Comparison of ENCODE assay signal across 29 cellular contexts in the genomic region with DNA sequence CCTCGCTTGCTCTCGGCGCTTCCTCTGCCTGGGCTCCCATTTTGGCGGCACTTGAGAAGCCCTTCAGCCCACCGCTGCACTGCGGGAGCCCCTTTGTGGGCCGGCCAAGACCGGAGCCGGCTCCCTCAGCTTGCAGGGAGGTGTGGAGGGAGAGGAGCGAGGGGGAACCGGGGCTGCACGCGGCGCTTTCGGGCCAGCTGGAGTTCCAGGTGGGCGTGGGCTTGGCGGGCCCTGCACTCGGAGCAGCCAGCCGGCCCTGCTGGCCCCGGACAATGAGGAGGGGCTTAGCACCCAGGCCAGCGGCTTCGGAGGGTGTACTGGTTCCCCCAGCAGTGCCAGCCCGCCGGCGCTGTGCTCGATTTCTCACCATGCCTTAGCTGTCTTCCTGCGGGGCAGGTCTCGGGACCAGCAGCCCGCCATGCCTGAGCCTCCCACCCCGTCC. TPM values are rescaled to one million over a fixed set of nuclear protein-coding genes. Genes with fewer than 3 reads are reported as not detected.
DNase-seq lines count a peak whose midpoint lies in the region; ATAC-seq lines count a peak whose summit lies in the region.
"Had no signal": no experiment of that assay in that cellular context is flagged by ENCODE, and none has a peak within 500 bp of the region (broad histone marks: within the 10 kb centered on the region; RNA-seq: fewer than 3 reads in every experiment).

No MANE protein-coding gene starts in this region.

- peak overlapping the region; percentile 88 for H3K4me2 ChIP-seq in trophoblast cell (ENCODE audit: low read length)
- H3K4me2 ChIP-seq: KMS-11 had no signal

- no peak overlapping the region for H2BK12ac ChIP-seq in trophoblast cell (ENCODE audit: low read length)

- no peak overlapping the region for H3K27ac ChIP-seq in iPS-18a (ENCODE audit: low read length)
- H3K27ac ChIP-seq in trophoblast cell (ENCODE audit: low read depth, low read length) = no peak overlapping the region
- H3K27ac ChIP-seq: 22Rv1, breast epithelium, gastroesophageal sphincter, KMS-11, left lung, sigmoid colon, tibial nerve had no signal

- H3K4me3 ChIP-seq in iPS-18a (ENCODE audit: low read length) (peak overlapping the region; percentile 41), trophoblast cell (ENCODE audit: low read depth, low read length) (peak overlapping the region; percentile 68)
- H3K4me3 ChIP-seq: breast epithelium, gastroesophageal sphincter, left lung, sigmoid colon, tibial nerve had no signal

- no peaks in the 10 kb centered on the region for H3K79me2 ChIP-seq in trophoblast cell (ENCODE audit: control insufficient read depth, insufficient read depth, low read length, poor library complexity)

- no peak overlapping the region for H3K23ac ChIP-seq in trophoblast cell (ENCODE audit: low read length)

- peaks cover 2% of the 10 kb centered on the region for H3K36me3 Mint-ChIP-seq in activated T-cell treated with anti-CD3 and anti-CD28 coated beads, Interleukin-2, amount 50 U/mL, for 4 hours (ENCODE audit: insufficient read depth)
- H3K36me3 Mint-ChIP-seq: activated CD8-positive, alpha-beta memory T cell treated with anti-CD3 and anti-CD28 coated beads, Interleukin-2, amount 10 ng/mL, durations not matched to agents 7 days and 5 days; CD8-positive, alpha-beta memory T cell; natural killer cell treated with Interleukin-12 subunit alpha and Interleukin-12 subunit beta and Interleukin-15 and Interleukin-18, amount 100 ng/mL, for 72 hours had no signal

- H3K4ac ChIP-seq in trophoblast cell (ENCODE audit: low read depth, low read length) = no peak overlapping the region

- H2BK120ac ChIP-seq in trophoblast cell (ENCODE audit: insufficient read depth, low read length, poor library complexity) = no peak overlapping the region

- no peaks in the 10 kb centered on the region for H3K27me3 Mint-ChIP-seq in activated T-cell treated with anti-CD3 and anti-CD28 coated beads, Interleukin-2, amount 50 U/mL, for 4 hours (ENCODE audit: low read depth)

- DNase-seq in NCI-H1092 treated with DMSO at 0.1 percent for 48 hours (lab: John Stamatoyannopoulos, UW) (peak; percentile 12), NCI-H1092 (lab: John Stamatoyannopoulos, UW) (no peak), NCI-H69 (lab: John Stamatoyannopoulos, UW) (peak; percentile 64), trophoblast cell (no peak), C1 segment of cervical spinal cord (lab: John Stamatoyannopoulos, UW) (no peak)
- no peak for DNase-seq in activated T-cell treated with anti-CD3 and anti-CD28 coated beads, Interleukin-2, amount 50 U/mL, for 4 hours
- DNase-seq: activated CD4-positive, alpha-beta T cell treated with anti-CD3 and anti-CD28 coated beads for 48 hours; activated CD8-positive, alpha-beta memory T cell treated with anti-CD3 and anti-CD28 coated beads, Interleukin-2, amount 10 ng/mL, durations not matched to agents 7 days and 5 days; activated naive CD4-positive, alpha-beta T cell treated with anti-CD3 and anti-CD28 coated beads, Interleukin-2, amount 10 ng/mL, durations not matched to agents 7 days and 5 days; AML-193; amniotic stem cell; CD8-positive, alpha-beta memory T cell; DMS153; GF-D8; NCI-H1694; NCI-H774; OCI-M1; sigmoid colon; stimulated activated naive CD8-positive, alpha-beta T cell treated with anti-CD3 and anti-CD28 coated beads, Interleukin-15, amount 100 ng/mL, for 72 hours had no signal

- no peak overlapping the region for H2AK5ac ChIP-seq in trophoblast cell (ENCODE audit: low read length)

- no peaks in the 10 kb centered on the region for H3K79me1 ChIP-seq in trophoblast cell (ENCODE audit: low read length)

- no peaks in the 10 kb centered on the region for H3K4me1 Mint-ChIP-seq in activated T-cell treated with anti-CD3 and anti-CD28 coated beads, Interleukin-2, amount 50 U/mL, for 4 hours (ENCODE audit: low read depth)
- H3K4me1 Mint-ChIP-seq: activated CD8-positive, alpha-beta memory T cell treated with anti-CD3 and anti-CD28 coated beads, Interleukin-2, amount 10 ng/mL, durations not matched to agents 7 days and 5 days; CD8-positive, alpha-beta memory T cell had no signal

- no CpG with 5 or more reads among the region's 30 CpGs for WGBS in trophoblast cell (ENCODE audit: extremely low coverage, insufficient coverage, insufficient read length)

- H3K36me3 ChIP-seq in iPS-18a (ENCODE audit: control insufficient read depth, low read depth, low read length) = no peaks in the 10 kb centered on the region
- no peaks in the 10 kb centered on the region for H3K36me3 ChIP-seq in trophoblast cell (ENCODE audit: control insufficient read depth in 1 of 2, insufficient read depth in 2 of 2, low read length in 2 of 2)
- H3K36me3 ChIP-seq: breast epithelium, gastroesophageal sphincter, left lung, sigmoid colon, tibial nerve had no signal

- H2BK5ac ChIP-seq in trophoblast cell (ENCODE audit: low read depth, low read length, poor library complexity) = no peak overlapping the region

- no peak for ATAC-seq in HG03095 (IDR thresholded peaks at IDR 0.05; ENCODE audit: unreplicated experiment)
- no peak for ATAC-seq in activated T-cell treated with anti-CD3 and anti-CD28 coated beads, Interleukin-2, amount 50 U/mL, for 4 hours
- ATAC-seq: activated CD8-positive, alpha-beta memory T cell treated with anti-CD3 and anti-CD28 coated beads, Interleukin-2, amount 10 ng/mL, durations not matched to agents 7 days and 5 days; gastroesophageal sphincter; left lung; natural killer cell treated with Interleukin-12 subunit alpha and Interleukin-12 subunit beta and Interleukin-15 and Interleukin-18, amount 100 ng/mL, for 72 hours; SK-N-SH treated with all-trans-retinoic acid at 6 μM for 48 hours; stimulated activated naive CD8-positive, alpha-beta T cell treated with anti-CD3 and anti-CD28 coated beads, Interleukin-15, amount 100 ng/mL, for 72 hours had no signal

- H3K9ac ChIP-seq in iPS-18a (ENCODE audit: low read length) (no peak overlapping the region), trophoblast cell (ENCODE audit: low read length) (no peak overlapping the region)
- H3K9ac ChIP-seq: KMS-11 had no signal

- no peak overlapping the region for H4K91ac ChIP-seq in trophoblast cell (ENCODE audit: low read depth, low read length)

- no peak overlapping the region for H3K14ac ChIP-seq in trophoblast cell (ENCODE audit: low read length)

- H3K4me1 ChIP-seq in iPS-18a (ENCODE audit: control insufficient read depth, low read depth, low read length) (peaks cover 6% of the 10 kb centered on the region), trophoblast cell (ENCODE audit: control insufficient read depth in 1 of 2, insufficient read depth in 2 of 2, low read length in 2 of 2) (peaks cover 6 to 8% of the 10 kb centered on the region in 2 experiments)
- H3K4me1 ChIP-seq: breast epithelium, gastroesophageal sphincter, left lung, sigmoid colon, tibial nerve had no signal

- no peaks in the 10 kb centered on the region for H3K9me3 ChIP-seq in iPS-18a (ENCODE audit: control insufficient read depth, low read depth, low read length)
- H3K9me3 ChIP-seq in trophoblast cell (ENCODE audit: insufficient read depth, low read depth, low read length) = no peaks in the 10 kb centered on the region
- H3K9me3 ChIP-seq: breast epithelium, gastroesophageal sphincter, left lung, sigmoid colon, tibial nerve had no signal

- no peak overlapping the region for H3K18ac ChIP-seq in trophoblast cell (ENCODE audit: low read length)

- no peak overlapping the region for H3K4me3 Mint-ChIP-seq in activated T-cell treated with anti-CD3 and anti-CD28 coated beads, Interleukin-2, amount 50 U/mL, for 4 hours
- H3K4me3 Mint-ChIP-seq: activated CD8-positive, alpha-beta memory T cell treated with anti-CD3 and anti-CD28 coated beads, Interleukin-2, amount 10 ng/mL, durations not matched to agents 7 days and 5 days; activated naive CD4-positive, alpha-beta T cell treated with anti-CD3 and anti-CD28 coated beads, Interleukin-2, amount 10 ng/mL, durations not matched to agents 7 days and 5 days; natural killer cell treated with Interleukin-12 subunit alpha and Interleukin-12 subunit beta and Interleukin-15 and Interleukin-18, amount 100 ng/mL, for 72 hours had no signal

- peak overlapping the region; percentile 5 for H4K8ac ChIP-seq in trophoblast cell (ENCODE audit: low read depth, low read length)

- no peaks in the 10 kb centered on the region for H3K9me3 Mint-ChIP-seq in activated T-cell treated with anti-CD3 and anti-CD28 coated beads, Interleukin-2, amount 50 U/mL, for 4 hours
- H3K9me3 Mint-ChIP-seq: activated naive CD4-positive, alpha-beta T cell treated with anti-CD3 and anti-CD28 coated beads, Interleukin-2, amount 10 ng/mL, durations not matched to agents 7 days and 5 days; CD8-positive, alpha-beta memory T cell; natural killer cell treated with Interleukin-12 subunit alpha and Interleukin-12 subunit beta and Interleukin-15 and Interleukin-18, amount 100 ng/mL, for 72 hours; stimulated activated naive CD8-positive, alpha-beta T cell treated with anti-CD3 and anti-CD28 coated beads, Interleukin-15, amount 100 ng/mL, for 72 hours had no signal

- H4K12ac ChIP-seq in trophoblast cell (ENCODE audit: low read depth, low read length) = no peak overlapping the region

- H3K27me3 ChIP-seq in iPS-18a (ENCODE audit: control insufficient read depth, insufficient read depth, low read length) (peaks cover 15% of the 10 kb centered on the region), trophoblast cell (ENCODE audit: insufficient read depth, low read length) (no peaks in the 10 kb centered on the region)
- H3K27me3 ChIP-seq: breast epithelium, gastroesophageal sphincter, left lung, sigmoid colon had no signal

- no peak overlapping the region for H2AFZ ChIP-seq in trophoblast cell (ENCODE audit: insufficient read depth, low read length, poor library complexity)

RNA-seq across cellular contexts. Expression of a gene that starts 10.2 kb away (rescaled TPM):
- polyA plus RNA-seq in trophoblast cell (2013) = 48.5 and 49.5 TPM in 2 replicates
- 10 to 100 TPM; 91.3 to 97.8 (median 92.2) TPM for total RNA-seq in activated T-cell treated with anti-CD3 and anti-CD28 coated beads, Interleukin-2, amount 50 U/mL, for 4 hours

Comparison
In these comparisons a context has a peak if more than half of its experiments do, and no peak if none do; other contexts are left out.
1. DNase-seq: peak in NCI-H1092 treated with DMSO at 0.1 percent for 48 hours (single experiment) and NCI-H69 (single experiment); none in NCI-H1092 (single experiment), trophoblast cell (0 of 2), activated T-cell treated with anti-CD3 and anti-CD28 coated beads, Interleukin-2, amount 50 U/mL, for 4 hours (single experiment) and C1 segment of cervical spinal cord (0 of 14).